Comparison of ENCODE assay signal across 26 cellular contexts in the genomic region with DNA sequence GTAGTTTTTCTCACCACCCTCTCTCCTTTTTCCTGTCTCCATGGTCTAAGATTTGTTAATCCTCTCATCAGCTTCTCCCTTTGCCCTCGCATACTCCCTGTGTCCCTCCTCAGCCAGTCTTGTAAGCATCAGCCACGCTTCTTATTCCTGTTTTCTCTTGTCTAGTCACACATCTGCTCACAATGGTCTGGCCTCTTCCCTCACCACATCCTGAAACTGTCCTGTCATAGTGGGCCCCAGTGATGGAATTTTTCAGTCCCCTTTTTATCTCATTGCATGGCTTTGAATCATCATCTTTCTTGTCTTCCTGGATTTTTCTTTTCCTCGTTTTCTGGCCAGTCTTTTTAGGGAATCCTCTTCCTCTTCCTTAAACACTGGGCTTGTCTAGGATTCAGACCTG. TPM values are rescaled to one million over a fixed set of nuclear protein-coding genes. Genes with fewer than 3 reads are reported as not detected.
DNase-seq lines count a peak whose midpoint lies in the region; ATAC-seq and TF ChIP-seq lines count a peak whose summit lies in the region.
"Had no signal": no experiment of that assay in that cellular context is flagged by ENCODE, and none has a peak within 500 bp of the region (broad histone marks: within the 10 kb centered on the region; RNA-seq: fewer than 3 reads in every experiment).

No MANE protein-coding gene starts in this region.

- H2AFZ ChIP-seq in osteoblast (ENCODE audit: low read length) = no peak overlapping the region

- no peak overlapping the region for H3K4me2 ChIP-seq in osteoblast (ENCODE audit: insufficient read depth, low read length)
- H3K4me2 ChIP-seq: BLaER1 had no signal

- H3K27ac ChIP-seq in osteoblast (ENCODE audit: low read depth, low read length) = no peak overlapping the region
- H3K27ac ChIP-seq in aorta (ENCODE audit: low read depth in 1 of 2, low read length in 2 of 2) = no peak overlapping the region
- H3K27ac ChIP-seq: ascending aorta, BLaER1, HL-60, ovary, right lobe of liver, RWPE1, transverse colon had no signal

- TF ChIP-seq CTCF in epithelial cell of esophagus (IDR thresholded peaks at IDR 0.05; ENCODE audit: insufficient read depth, low read depth, low read length, missing control alignments) (no peak), osteoblast (IDR thresholded peaks at IDR 0.05; ENCODE audit: extremely low read depth, low read depth, low read length) (no peak)

- ATAC-seq in aorta (ENCODE audit: low FRiP score) (no peak), HG03108 (IDR thresholded peaks at IDR 0.05; ENCODE audit: unreplicated experiment) (no peak), HG03280 (IDR thresholded peaks at IDR 0.05; ENCODE audit: unreplicated experiment) (no peak)
- ATAC-seq: naive thymus-derived CD4-positive, alpha-beta T cell; right lobe of liver had no signal

- H3K79me2 ChIP-seq in osteoblast (ENCODE audit: insufficient read depth, low read length) = no peaks in the 10 kb centered on the region

- peak; percentile 49 for DNase-seq in ELR (ENCODE audit: low read depth)
- peak; percentile 4 for DNase-seq in M059J (ENCODE audit: low read depth)
- peak; percentile 7 for DNase-seq in epithelial cell of esophagus (ENCODE audit: low read depth)
- peak; percentile 47 for DNase-seq in osteoblast (ENCODE audit: insufficient read length, low spot score, missing footprints)
- DNase-seq in aorta = no peak
- DNase-seq: activated CD4-positive, alpha-beta T cell treated with anti-CD3 and anti-CD28 coated beads, Interleukin-2, amount 10 ng/mL, durations not matched to agents 24 days and 14 days; activated naive CD4-positive, alpha-beta T cell; effector CD8-positive, alpha-beta T cell; hippocampal formation; islet precursor cell; naive thymus-derived CD4-positive, alpha-beta T cell; NCI-H1930; NCI-H446; ovary; right lobe of liver; stimulated activated naive CD4-positive, alpha-beta T cell treated with Interleukin-2 at 50 U/mL for 16 hours; transverse colon had no signal

- H3K9me3 ChIP-seq in osteoblast (ENCODE audit: low read depth, low read length) = no peaks in the 10 kb centered on the region
- no peaks in the 10 kb centered on the region for H3K9me3 ChIP-seq in aorta (ENCODE audit: control insufficient read depth, low read length)
- H3K9me3 ChIP-seq: ascending aorta, ovary, right lobe of liver, transverse colon had no signal

- H4K20me1 ChIP-seq in osteoblast (ENCODE audit: insufficient read depth, low read length) = no peaks in the 10 kb centered on the region
- H4K20me1 ChIP-seq: BLaER1 had no signal

- H3K36me3 ChIP-seq in osteoblast (ENCODE audit: insufficient read depth, low read length) = peaks cover 15% of the 10 kb centered on the region
- peaks cover 0 to 8% of the 10 kb centered on the region in 2 donors for H3K36me3 ChIP-seq in aorta (ENCODE audit: control insufficient read depth in 1 of 2, insufficient read depth in 2 of 2, low read length in 1 of 2)
- H3K36me3 ChIP-seq: ovary had no signal

- WGBS in aorta, 2 donors = 84 to 85% methylated on average over 3 of the region's 3 CpGs

- intact Hi-C loops in aorta (cut with DNase I) = no loop called here

- H3K4me1 ChIP-seq in osteoblast (ENCODE audit: insufficient read depth, low read length) = no peaks in the 10 kb centered on the region
- H3K4me1 ChIP-seq in aorta (ENCODE audit: control insufficient read depth in 1 of 2, insufficient read depth in 2 of 2, low read length in 2 of 2) = no peaks in the 10 kb centered on the region
- H3K4me1 ChIP-seq: ascending aorta, BLaER1, right lobe of liver, transverse colon had no signal

- H3K27me3 ChIP-seq in osteoblast (ENCODE audit: insufficient read depth, low read length) = no peaks in the 10 kb centered on the region
- H3K27me3 ChIP-seq in aorta (ENCODE audit: control insufficient read depth in 1 of 2, insufficient read depth in 2 of 2, low read length in 1 of 2) = no peaks in the 10 kb centered on the region
- H3K27me3 ChIP-seq: ascending aorta, BLaER1, ovary, right lobe of liver, transverse colon had no signal

- H3K4me3 ChIP-seq in epithelial cell of esophagus (ENCODE audit: low read length) (no peak overlapping the region), osteoblast (ENCODE audit: insufficient read depth, low read length) (no peak overlapping the region), aorta (ENCODE audit: low read length in 2 of 2) (no peak overlapping the region)
- H3K4me3 ChIP-seq: ascending aorta, BLaER1, ovary, right lobe of liver, transverse colon had no signal

RNA-seq across cellular contexts. Expression of a gene that starts 57.2 kb away (rescaled TPM):
- not detected in 2 replicates for total RNA-seq in M059J (2014; rRNA removed; shearing (Covaris generic))
- total RNA-seq in osteoblast = not detected in 2 replicates
- total RNA-seq in aorta = not detected
- not detected for polyA plus RNA-seq in aorta
- total RNA-seq: activated CD4-positive, alpha-beta T cell treated with anti-CD3 and anti-CD28 coated beads, Interleukin-2, amount 10 ng/mL, durations not matched to agents 24 days and 14 days; ascending aorta; chondrocyte; fibroblast of lung; G401; naive thymus-derived CD4-positive, alpha-beta T cell; ovary; right lobe of liver; transverse colon had no signal
- polyA plus RNA-seq: fibroblast of lung; naive thymus-derived CD4-positive, alpha-beta T cell had no signal

Comparison
In these comparisons a context has a peak if more than half of its experiments do, and no peak if none do; other contexts are left out.
1. DNase-seq: peak in ELR (single experiment), M059J (single experiment), epithelial cell of esophagus (single experiment) and osteoblast (single experiment); none in aorta (0 of 2).